35 cellular contexts compared by ENCODE assay signal in the genomic region with DNA sequence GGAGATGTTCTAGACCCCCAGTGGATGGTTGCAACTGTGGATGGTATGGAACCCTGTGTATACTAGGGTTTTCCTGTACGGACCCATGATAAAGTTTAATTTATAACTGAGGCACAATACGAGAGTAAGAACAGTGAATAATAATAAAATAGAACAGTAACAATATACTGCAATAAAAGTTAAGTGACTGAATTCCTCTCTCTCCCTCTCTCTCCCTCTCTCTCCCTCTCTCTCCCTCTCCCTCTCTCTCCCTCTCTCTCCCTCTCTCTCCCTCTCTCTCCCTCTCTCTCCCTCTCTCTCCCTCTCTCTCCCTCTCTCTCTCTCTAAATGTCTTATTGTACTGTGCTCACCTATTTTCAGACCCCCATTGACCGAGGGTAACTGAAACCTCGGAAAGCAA.
DNase-seq lines count a peak whose midpoint lies in the region; ATAC-seq, FAIRE-seq and TF ChIP-seq lines count a peak whose summit lies in the region.
"Had no signal": no experiment of that assay in that cellular context is flagged by ENCODE, and none has a peak within 500 bp of the region (broad histone marks: within the 10 kb centered on the region; RNA-seq: fewer than 3 reads in every experiment).

No MANE protein-coding gene starts in this region.

- no peaks in the 10 kb centered on the region for H3K36me3 ChIP-seq in HepG2 (replicated peaks in 1 of 2; ENCODE audit: control insufficient read depth in 1 of 2, insufficient read depth in 2 of 2, low read length in 2 of 2)
- H3K36me3 ChIP-seq in right lobe of liver: no peaks in the 10 kb centered on the region
- H3K36me3 ChIP-seq in HEK293 (ENCODE audit: control insufficient read depth in 2 of 2, insufficient read depth in 1 of 2, low read length in 2 of 2): no peaks in the 10 kb centered on the region
- H3K36me3 ChIP-seq in IMR-90 (ENCODE audit: control insufficient read depth, insufficient read depth, low read length): no peaks in the 10 kb centered on the region
- H3K36me3 ChIP-seq in smooth muscle cell (ENCODE audit: low read depth): no peaks in the 10 kb centered on the region
- H3K36me3 ChIP-seq: BE2C; BLaER1; BLaER1 treated with 17β-estradiol and CSF1 and Interleukin-3, amounts not matched to agents 10 nM and 100 nM had no signal

- no peak overlapping the region for H2BK15ac ChIP-seq in IMR-90 (ENCODE audit: low read depth, low read length)

- no peaks in the 10 kb centered on the region for H3F3A ChIP-seq in smooth muscle cell (ENCODE audit: low read depth)

- H3K9me3 ChIP-seq in HepG2 (ENCODE audit: low read length) (no peaks in the 10 kb centered on the region), right lobe of liver (no peaks in the 10 kb centered on the region), HEK293 (ENCODE audit: control insufficient read depth, insufficient read depth, low read depth, low read length) (no peaks in the 10 kb centered on the region), IMR-90 (ENCODE audit: control insufficient read depth, insufficient read depth, low read length) (no peaks in the 10 kb centered on the region), smooth muscle cell (replicated peaks; ENCODE audit: low read depth) (no peaks in the 10 kb centered on the region)
- H3K9me3 ChIP-seq: A549; BE2C; BLaER1; BLaER1 treated with 17β-estradiol and CSF1 and Interleukin-3, amounts not matched to agents 10 nM and 100 nM; Caco-2 had no signal

- H4K5ac ChIP-seq in IMR-90 (ENCODE audit: low read depth, low read length): no peak overlapping the region

- POLR2A ChIA-PET in HepG2 (lab: Yijun Ruan, JAX): no interaction called here
- POLR2A ChIA-PET in HEK293 (lab: Yijun Ruan, JAX): no interaction called here
- POLR2A ChIA-PET in IMR-90 (lab: Charles Lee; ENCODE audit: unreplicated experiment): no interaction called here

- no peak overlapping the region for H2AFZ ChIP-seq in HepG2 (ENCODE audit: low read length)
- H2AFZ ChIP-seq in IMR-90 (replicated peaks; ENCODE audit: low read length, poor library complexity): no peak overlapping the region
- H2AFZ ChIP-seq in smooth muscle cell (ENCODE audit: low read depth): no peak overlapping the region

- TF ChIP-seq POLR2A in HepG2 (IDR thresholded peaks at IDR 0.05; ENCODE audit: insufficient read depth in 1 of 2, low read depth in 2 of 2, low read length in 2 of 2): no peak
- no peak for TF ChIP-seq POLR2A in right lobe of liver (IDR thresholded peaks at IDR 0.05)
- no peak for TF ChIP-seq POLR2A in IMR-90 (IDR thresholded peaks at IDR 0.05; ENCODE audit: low read depth, low read length)

- no peak overlapping the region for H3K14ac ChIP-seq in IMR-90 (replicated peaks; ENCODE audit: low read depth, low read length)

- H2AK9ac ChIP-seq in IMR-90 (replicated peaks; ENCODE audit: low read depth, low read length, poor library complexity): no peak overlapping the region

- CTCF ChIA-PET in HepG2 (lab: Yijun Ruan, JAX; ENCODE audit: low intra/inter-chr PET ratio, low total read pairs): no interaction called here
- CTCF ChIA-PET in HEK293 (lab: Yijun Ruan, JAX): no interaction called here
- CTCF ChIA-PET in IMR-90 (lab: Yijun Ruan, JAX): no interaction called here

- H3K4me2 ChIP-seq in HepG2 (ENCODE audit: low read depth, low read length): no peak overlapping the region
- H3K4me2 ChIP-seq in IMR-90 (ENCODE audit: low read depth, low read length): peak overlapping the region; percentile 39; the same call in 1 of the 2 replicates
- peak overlapping the region; percentile 41 for H3K4me2 ChIP-seq in smooth muscle cell
- H3K4me2 ChIP-seq: A549; BLaER1; BLaER1 treated with 17β-estradiol and CSF1 and Interleukin-3, amounts not matched to agents 10 nM and 100 nM had no signal

- H3K79me2 ChIP-seq in HepG2 (ENCODE audit: insufficient read depth, low read length) (no peaks in the 10 kb centered on the region), smooth muscle cell (ENCODE audit: low read depth) (no peaks in the 10 kb centered on the region)

- no peak overlapping the region for H3K27ac ChIP-seq in HepG2 (ENCODE audit: extremely low read length, insufficient read depth, low read length)
- H3K27ac ChIP-seq in right lobe of liver: no peak overlapping the region
- no peak overlapping the region for H3K27ac ChIP-seq in HEK293 (ENCODE audit: extremely low read depth, low read depth, low read length)
- no peak overlapping the region for H3K27ac ChIP-seq in IMR-90 (ENCODE audit: insufficient read depth, low read length)
- H3K27ac ChIP-seq in smooth muscle cell (ENCODE audit: low read depth): no peak overlapping the region
- H3K27ac ChIP-seq in caudate nucleus (ENCODE audit: low read depth, low read length): no peak overlapping the region
- H3K27ac ChIP-seq: 22Rv1; A549; BLaER1; BLaER1 treated with 17β-estradiol and CSF1 and Interleukin-3, amounts not matched to agents 10 nM and 100 nM; C4-2B had no signal

- H3K4me3 ChIP-seq in HepG2 (replicated peaks in 1 of 3; ENCODE audit: insufficient read depth in 1 of 3, low read depth in 2 of 3, low read length in 3 of 3): no peak overlapping the region
- H3K4me3 ChIP-seq in right lobe of liver: no peak overlapping the region
- no peak overlapping the region for H3K4me3 ChIP-seq in HEK293 (ENCODE audit: low read depth, low read length)
- no peak overlapping the region for H3K4me3 ChIP-seq in IMR-90 (ENCODE audit: insufficient read depth, low read depth, low read length)
- H3K4me3 ChIP-seq in smooth muscle cell: no peak overlapping the region
- H3K4me3 ChIP-seq: A549; BLaER1; BLaER1 treated with 17β-estradiol and CSF1 and Interleukin-3, amounts not matched to agents 10 nM and 100 nM had no signal

- no peak overlapping the region for H4K8ac ChIP-seq in IMR-90 (ENCODE audit: low read depth in 2 of 2, low read length in 2 of 2)

- FAIRE-seq in HepG2 (lab: Jason Lieb, UNC): no peak
- FAIRE-seq: A204.1, A549, D721Med had no signal

- H3K56ac ChIP-seq in IMR-90 (ENCODE audit: extremely low read depth, insufficient read depth, low read length): no peak overlapping the region

- in situ Hi-C loops in HepG2 (cut with HindIII; ENCODE audit: extremely low pct_ligation_motif_present, low pct_unique_long_range_greater_than_20kb) (no loop called here), IMR-90 (cut with MboI; ENCODE audit: low sequenced_read_pairs) (no loop called here)

- dilution Hi-C loops in IMR-90 (cut with HindIII; ENCODE audit: low sequenced_read_pairs, unreplicated experiment): no loop called here

- H2AK5ac ChIP-seq in IMR-90 (ENCODE audit: low read depth, low read length): no peak overlapping the region

- 0% methylated on average over 4 of the region's 4 CpGs for WGBS in HepG2 (ENCODE audit: low lambda C conversion rate)
- WGBS in right lobe of liver (ENCODE audit: insufficient coverage, low coverage, low lambda C conversion rate, missing lambda C conversion rate): 37% methylated on average over 4 of the region's 4 CpGs
- no CpG with 5 or more reads among the region's 4 CpGs for WGBS in IMR-90 (ENCODE audit: extremely low coverage in 2 of 2, insufficient read length in 1 of 2), 2 experiments
- 86% methylated on average over 4 of the region's 4 CpGs for WGBS in smooth muscle cell (ENCODE audit: low lambda C conversion rate)

- H3K79me1 ChIP-seq in IMR-90 (ENCODE audit: low read depth in 1 of 2, low read length in 2 of 2): no peaks in the 10 kb centered on the region

- H3K4me1 ChIP-seq in HepG2 (ENCODE audit: insufficient read depth, low read length): no peaks in the 10 kb centered on the region
- no peaks in the 10 kb centered on the region for H3K4me1 ChIP-seq in right lobe of liver
- H3K4me1 ChIP-seq in HEK293 (ENCODE audit: control insufficient read depth, insufficient read depth, low read length): no peaks in the 10 kb centered on the region
- peaks cover 8% of the 10 kb centered on the region for H3K4me1 ChIP-seq in IMR-90 (ENCODE audit: control insufficient read depth, insufficient read depth, low read length)
- peaks cover 7% of the 10 kb centered on the region for H3K4me1 ChIP-seq in smooth muscle cell (ENCODE audit: low read depth)
- H3K4me1 ChIP-seq: A549, BE2C, BLaER1, Caco-2 had no signal

- TF ChIP-seq EP300 in HepG2 (IDR thresholded peaks at IDR 0.05; ENCODE audit: low read depth in 2 of 2, low read length in 2 of 2): no peak
- TF ChIP-seq EP300 in HepG2 (CRISPR knock-in tag; IDR thresholded peaks at IDR 0.05; ENCODE audit: borderline replicate concordance): no peak

- H2BK20ac ChIP-seq in IMR-90 (ENCODE audit: low read depth, low read length): no peak overlapping the region

- no peaks in the 10 kb centered on the region for H3K9me1 ChIP-seq in IMR-90 (ENCODE audit: insufficient read depth, low read length)

- no peak overlapping the region for H3K4ac ChIP-seq in IMR-90 (ENCODE audit: low read depth, low read length)

- BruUV-seq in HepG2 (replicated peaks; lab: Mats Ljungman, UMichigan): no TSS peak
- BruUV-seq in IMR-90 (replicated peaks; lab: Mats Ljungman, UMichigan): no TSS peak

- TF ChIP-seq CTCF in HepG2 (CRISPR knock-in tag; IDR thresholded peaks at IDR 0.05): no peak
- TF ChIP-seq CTCF in right lobe of liver (IDR thresholded peaks at IDR 0.05): no peak
- no peak for TF ChIP-seq CTCF in HEK293 (tag by site-specific recombination; IDR thresholded peaks at IDR 0.05)
- TF ChIP-seq CTCF in IMR-90 (conservative IDR thresholded peaks at IDR 0.05; ENCODE audit: low read depth, low read length): no peak
- no peak for TF ChIP-seq CTCF in smooth muscle cell (IDR thresholded peaks at IDR 0.05; ENCODE audit: borderline replicate concordance, insufficient read depth, poor library complexity, severe bottlenecking)

- no peak overlapping the region for H3K18ac ChIP-seq in IMR-90 (ENCODE audit: low read depth, low read length)

- no peak overlapping the region for H3K9ac ChIP-seq in HepG2 (ENCODE audit: insufficient read depth, low read depth, low read length)
- H3K9ac ChIP-seq in IMR-90 (ENCODE audit: low read depth, low read length): no peak overlapping the region
- H3K9ac ChIP-seq in smooth muscle cell (ENCODE audit: low read depth): no peak overlapping the region
- H3K9ac ChIP-seq: BLaER1; BLaER1 treated with 17β-estradiol and CSF1 and Interleukin-3, amounts not matched to agents 10 nM and 100 nM had no signal

- H4K20me1 ChIP-seq in HepG2 (ENCODE audit: insufficient read depth, low read length) (no peaks in the 10 kb centered on the region), IMR-90 (ENCODE audit: insufficient read depth, low read length) (no peaks in the 10 kb centered on the region), smooth muscle cell (ENCODE audit: low read depth) (no peaks in the 10 kb centered on the region)
- H4K20me1 ChIP-seq: BLaER1; BLaER1 treated with 17β-estradiol and CSF1 and Interleukin-3, amounts not matched to agents 10 nM and 100 nM had no signal

- TF ChIP-seq RAD21 in HepG2 (CRISPR knock-in tag; IDR thresholded peaks at IDR 0.05) (no peak), IMR-90 (IDR thresholded peaks at IDR 0.05; ENCODE audit: low read length) (no peak)

- no peak for DNase-seq in HepG2 (ENCODE audit: low spot score)
- DNase-seq in right lobe of liver: no peak
- DNase-seq in IMR-90: no peak
- DNase-seq in smooth muscle cell (lab: John Stamatoyannopoulos, UW; ENCODE audit: unreplicated experiment): no peak
- DNase-seq in superior temporal gyrus (ENCODE audit: extremely low spot score): no peak
- no peak for DNase-seq in caudate nucleus (lab: John Stamatoyannopoulos, UW)
- DNase-seq: 8988T; ACHN; AML-193; BE2C; C1 segment of cervical spinal cord; Caco-2; Calu3; CD4-positive, alpha-beta memory T cell; CD4-positive, alpha-beta T cell; CD4-positive, CD25-positive, alpha-beta regulatory T cell; CD8-positive, alpha-beta memory T cell; CD8-positive, alpha-beta T cell; COR-L47; DMS 273 treated with DMSO at 0.1 percent for 48 hours; DMS153; DMS53; DMS79; DMS79 treated with DMSO at 0.1 percent for 48 hours; DND-41; EL had no signal

- H4K91ac ChIP-seq in IMR-90 (ENCODE audit: insufficient read depth, low read depth, low read length): no peak overlapping the region

- H3K27me3 ChIP-seq in HepG2 (ENCODE audit: control insufficient read depth in 1 of 2, insufficient read depth in 2 of 2, low read length in 2 of 2) (peaks cover 2 to 68% of the 10 kb centered on the region in 2 experiments; a peak in 4 of 5 replicates), right lobe of liver (no peaks in the 10 kb centered on the region), IMR-90 (ENCODE audit: control insufficient read depth, insufficient read depth, low read length) (0 out of 2 replicates have a peak, but pooled peaks cover 1% of the 10 kb centered on the region), smooth muscle cell (ENCODE audit: low read depth) (no peaks in the 10 kb centered on the region)

- no peak overlapping the region for H2BK120ac ChIP-seq in IMR-90 (ENCODE audit: low read depth, low read length)

- H2BK5ac ChIP-seq in IMR-90 (ENCODE audit: low read depth, low read length, poor library complexity, severe bottlenecking): no peak overlapping the region

- intact Hi-C loops in HepG2 (cut with micrococcal nuclease; ENCODE audit: unreplicated experiment) (no loop called here), right lobe of liver (cut with DNase I) (no loop called here), IMR-90 (cut with micrococcal nuclease) (no loop called here)

- ATAC-seq in HepG2: no peak
- ATAC-seq in right lobe of liver: no peak
- peak; percentile 32 for ATAC-seq in IMR-90 (ENCODE audit: low read depth)
- ATAC-seq in HG03520 (IDR thresholded peaks at IDR 0.05; ENCODE audit: unreplicated experiment): no peak
- ATAC-seq: A549; CD8-positive, alpha-beta T cell had no signal

- no peak overlapping the region for H3K23ac ChIP-seq in IMR-90 (ENCODE audit: low read depth, low read length)
